In the genomic region with DNA sequence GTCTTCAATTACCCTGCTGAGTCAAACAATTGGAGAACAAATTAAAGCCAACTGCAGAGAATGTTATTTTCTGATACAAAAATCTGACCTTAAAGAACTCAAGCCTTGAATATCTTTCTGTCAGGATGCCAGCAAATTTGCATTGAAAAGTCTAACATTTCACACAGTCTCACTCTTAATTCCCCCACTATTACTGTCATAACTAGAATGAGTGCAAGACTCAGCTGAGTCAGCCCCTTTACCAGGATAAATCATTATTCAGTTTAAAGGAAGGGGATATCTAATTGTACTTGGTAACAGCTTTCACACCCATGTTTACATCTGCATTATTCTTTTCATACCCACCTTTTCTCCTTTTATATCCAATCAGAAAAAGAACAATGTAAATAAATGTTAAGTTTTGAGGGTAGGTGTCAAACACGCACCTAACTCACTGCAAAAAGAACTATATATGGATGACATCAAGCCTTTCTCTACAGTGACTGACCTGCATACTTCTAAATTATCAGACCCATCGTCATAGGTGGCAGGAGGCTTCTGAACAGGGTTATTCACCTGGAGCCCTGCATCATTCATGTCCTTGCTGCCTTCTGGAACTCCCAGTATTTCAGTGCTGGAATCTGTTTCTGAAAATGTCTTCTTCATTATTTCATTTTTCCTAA, we compare ENCODE assay signal across 12 cellular contexts.
DNase-seq lines count a peak whose midpoint lies in the region; ATAC-seq and TF ChIP-seq lines count a peak whose summit lies in the region.
"Had no signal": no experiment of that assay in that cellular context is flagged by ENCODE, and none has a peak within 500 bp of the region (broad histone marks: within the 10 kb centered on the region; RNA-seq: fewer than 3 reads in every experiment).

No MANE protein-coding gene starts in this region.

- H2BK5ac ChIP-seq in mesenchymal stem cell (ENCODE audit: low read depth, low read length, poor library complexity, severe bottlenecking): no peak overlapping the region

- H3K4me1 Mint-ChIP-seq in activated CD8-positive, alpha-beta T cell treated with anti-CD3 and anti-CD28 coated beads for 36 hours (ENCODE audit: low read depth): no peaks in the 10 kb centered on the region

- DNase-seq in psoas muscle: no peak
- DNase-seq in activated CD8-positive, alpha-beta T cell treated with anti-CD3 and anti-CD28 coated beads for 36 hours: no peak
- no peak for DNase-seq in vagina (ENCODE audit: extremely low spot score in 2 of 2)
- no peak for DNase-seq in NCI-H2107 (lab: John Stamatoyannopoulos, UW)
- DNase-seq in mesenchymal stem cell: no peak
- DNase-seq: HFFc6; NCI-H1694; SHP77 treated with DMSO at 0.1 percent for 48 hours; stimulated activated CD8-positive, alpha-beta memory T cell treated with anti-CD3 and anti-CD28 coated beads, Interleukin-4, amount 100 ng/mL, for 48 hours had no signal

- H3K4me2 ChIP-seq in mesenchymal stem cell (ENCODE audit: low read length, poor library complexity, severe bottlenecking): no peak overlapping the region

- H3K36me3 ChIP-seq in psoas muscle (ENCODE audit: insufficient read depth in 1 of 2, low read depth in 1 of 2): no peaks in the 10 kb centered on the region
- H3K36me3 ChIP-seq in vagina: no peaks in the 10 kb centered on the region
- no peaks in the 10 kb centered on the region for H3K36me3 ChIP-seq in mesenchymal stem cell (ENCODE audit: control insufficient read depth in 1 of 2, insufficient read depth in 2 of 2, low read depth in 1 of 2, low read length in 2 of 2)

- POLR2A ChIA-PET in activated CD8-positive, alpha-beta T cell treated with anti-CD3 and anti-CD28 coated beads for 36 hours (lab: Charles Lee): no interaction called here

- H3K9me3 Mint-ChIP-seq in activated CD8-positive, alpha-beta T cell treated with anti-CD3 and anti-CD28 coated beads for 36 hours: no peaks in the 10 kb centered on the region
- H3K9me3 Mint-ChIP-seq: HFFc6 had no signal

- H4K8ac ChIP-seq in mesenchymal stem cell (ENCODE audit: low read length): no peak overlapping the region

- intact Hi-C loops in psoas muscle (cut with DNase I): no loop called here
- intact Hi-C loops in activated CD8-positive, alpha-beta T cell treated with anti-CD3 and anti-CD28 coated beads for 36 hours (cut with micrococcal nuclease): no loop called here
- intact Hi-C loops in vagina (cut with DNase I): no loop called here

- H4K91ac ChIP-seq in mesenchymal stem cell (ENCODE audit: low read length): no peak overlapping the region

- no peak overlapping the region for H3K4me3 Mint-ChIP-seq in activated CD8-positive, alpha-beta T cell treated with anti-CD3 and anti-CD28 coated beads for 36 hours
- H3K4me3 Mint-ChIP-seq: HFFc6 had no signal

- TF ChIP-seq POLR2A in vagina (IDR thresholded peaks at IDR 0.05): no peak

- no peak overlapping the region for H3K4ac ChIP-seq in mesenchymal stem cell (ENCODE audit: low read depth in 1 of 2, low read length in 2 of 2)

- TF ChIP-seq CTCF in psoas muscle (IDR thresholded peaks at IDR 0.05): no peak
- no peak for TF ChIP-seq CTCF in activated CD8-positive, alpha-beta T cell treated with anti-CD3 and anti-CD28 coated beads for 36 hours (IDR thresholded peaks at IDR 0.05)
- no peak for TF ChIP-seq CTCF in vagina (IDR thresholded peaks at IDR 0.05)

- H3K18ac ChIP-seq in mesenchymal stem cell (ENCODE audit: low read depth in 1 of 2, low read length in 2 of 2): no peak overlapping the region

- no peak overlapping the region for H3K9ac ChIP-seq in mesenchymal stem cell (ENCODE audit: low read length)

- H3K27me3 ChIP-seq in psoas muscle (ENCODE audit: insufficient read depth in 3 of 3, low read length in 2 of 3) (no peaks in the 10 kb centered on the region), vagina (no peaks in the 10 kb centered on the region), mesenchymal stem cell (ENCODE audit: control insufficient read depth in 1 of 2, insufficient read depth in 1 of 2, low read length in 2 of 2) (no peaks in the 10 kb centered on the region)

- H3K27me3 Mint-ChIP-seq in activated CD8-positive, alpha-beta T cell treated with anti-CD3 and anti-CD28 coated beads for 36 hours: peaks cover 10% of the 10 kb centered on the region

- H3K27ac ChIP-seq in psoas muscle (no peak overlapping the region), vagina (no peak overlapping the region), mesenchymal stem cell (ENCODE audit: low read length, poor library complexity, severe bottlenecking) (no peak overlapping the region)

- CTCF ChIA-PET in activated CD8-positive, alpha-beta T cell treated with anti-CD3 and anti-CD28 coated beads for 36 hours (lab: Charles Lee): no interaction called here

- no peak overlapping the region for H2BK15ac ChIP-seq in mesenchymal stem cell (ENCODE audit: low read depth, poor library complexity, severe bottlenecking)

- H3K27ac Mint-ChIP-seq in activated CD8-positive, alpha-beta T cell treated with anti-CD3 and anti-CD28 coated beads for 36 hours: no peak overlapping the region
- H3K27ac Mint-ChIP-seq: HFFc6 had no signal

- ATAC-seq in GM18907 (IDR thresholded peaks at IDR 0.05; ENCODE audit: unreplicated experiment): peak; percentile 84
- ATAC-seq in GM21786 (IDR thresholded peaks at IDR 0.05; ENCODE audit: unreplicated experiment): peak; percentile 66
- peak; percentile 65 for ATAC-seq in HG03457 (IDR thresholded peaks at IDR 0.05; ENCODE audit: unreplicated experiment)
- no peak for ATAC-seq in psoas muscle
- ATAC-seq in activated CD8-positive, alpha-beta T cell treated with anti-CD3 and anti-CD28 coated beads for 36 hours: no peak

- 77 to 84% (median 82%) methylated on average over 2 of the region's 2 CpGs for WGBS in psoas muscle, 3 donors
- WGBS in mesenchymal stem cell: 88% methylated on average over 2 of the region's 2 CpGs

- H3K23ac ChIP-seq in mesenchymal stem cell (ENCODE audit: low read length in 2 of 2): no peak overlapping the region

- H3K9me3 ChIP-seq in psoas muscle: no peaks in the 10 kb centered on the region
- no peaks in the 10 kb centered on the region for H3K9me3 ChIP-seq in vagina
- no peaks in the 10 kb centered on the region for H3K9me3 ChIP-seq in mesenchymal stem cell (ENCODE audit: control insufficient read depth, low read length)

- H2AK5ac ChIP-seq in mesenchymal stem cell (ENCODE audit: low read length, severe bottlenecking): no peak overlapping the region

- H3K4me3 ChIP-seq in psoas muscle (peak overlapping the region; percentile 34), vagina (no peak overlapping the region), mesenchymal stem cell (ENCODE audit: insufficient read depth in 1 of 2, low read depth in 1 of 2, low read length in 2 of 2) (no peak overlapping the region)

- H3K4me1 ChIP-seq in psoas muscle: no peaks in the 10 kb centered on the region
- no peaks in the 10 kb centered on the region for H3K4me1 ChIP-seq in vagina
- H3K4me1 ChIP-seq in mesenchymal stem cell (ENCODE audit: control insufficient read depth, insufficient read depth, low read depth, low read length): no peaks in the 10 kb centered on the region

- no peak overlapping the region for H2AFZ ChIP-seq in mesenchymal stem cell (ENCODE audit: low read depth, low read length)

- no peak overlapping the region for H2BK12ac ChIP-seq in mesenchymal stem cell (ENCODE audit: low read length in 2 of 2)

- H3K14ac ChIP-seq in mesenchymal stem cell (ENCODE audit: low read length in 2 of 2): no peak overlapping the region

- no peak overlapping the region for H2BK120ac ChIP-seq in mesenchymal stem cell (ENCODE audit: low read depth, low read length)

- H3K36me3 Mint-ChIP-seq in activated CD8-positive, alpha-beta T cell treated with anti-CD3 and anti-CD28 coated beads for 36 hours (ENCODE audit: low read depth): no peaks in the 10 kb centered on the region

- H3K79me1 ChIP-seq in mesenchymal stem cell (replicated peaks; ENCODE audit: low read length, poor library complexity, severe bottlenecking): no peaks in the 10 kb centered on the region

Comparison
In these comparisons a context has a peak if more than half of its experiments do, and no peak if none do; other contexts are left out.
1. ATAC-seq: peak in GM18907 (single experiment), GM21786 (single experiment) and HG03457 (single experiment); none in psoas muscle (0 of 4) and activated CD8-positive, alpha-beta T cell treated with anti-CD3 and anti-CD28 coated beads for 36 hours (single experiment).